1 cellular context compared by ENCODE assay signal in genomic region chr22:20145832-20146223, GRCh38.
TF ChIP-seq lines count a peak whose summit lies in the region.

No MANE protein-coding gene starts in this region.

TF ChIP-seq in SK-N-SH treated with all-trans-retinoic acid at 6 μM for 48 hours, 23 proteins besides CTCF, POLR2A, EP300 and RAD21 (continued from another document):
- TF ChIP-seq, protein P1, sequence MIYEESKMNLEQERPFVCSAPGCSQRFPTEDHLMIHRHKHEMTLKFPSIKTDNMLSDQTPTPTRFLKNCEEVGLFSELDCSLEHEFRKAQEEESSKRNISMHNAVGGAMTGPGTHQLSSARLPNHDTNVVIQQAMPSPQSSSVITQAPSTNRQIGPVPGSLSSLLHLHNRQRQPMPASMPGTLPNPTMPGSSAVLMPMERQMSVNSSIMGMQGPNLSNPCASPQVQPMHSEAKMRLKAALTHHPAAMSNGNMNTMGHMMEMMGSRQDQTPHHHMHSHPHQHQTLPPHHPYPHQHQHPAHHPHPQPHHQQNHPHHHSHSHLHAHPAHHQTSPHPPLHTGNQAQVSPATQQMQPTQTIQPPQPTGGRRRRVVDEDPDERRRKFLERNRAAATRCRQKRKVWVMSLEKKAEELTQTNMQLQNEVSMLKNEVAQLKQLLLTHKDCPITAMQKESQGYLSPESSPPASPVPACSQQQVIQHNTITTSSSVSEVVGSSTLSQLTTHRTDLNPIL (CRISPR knock-in tag; IDR thresholded peaks at IDR 0.05; ENCODE audit: low read depth), result no peak
- TF ChIP-seq TCF4 (CRISPR knock-in tag; IDR thresholded peaks at IDR 0.05; ENCODE audit: borderline replicate concordance), result no peak
- no peak for TF ChIP-seq CSRNP3 (CRISPR knock-in tag; IDR thresholded peaks at IDR 0.05)
